8 cellular contexts compared by ENCODE assay signal in the genomic region with DNA sequence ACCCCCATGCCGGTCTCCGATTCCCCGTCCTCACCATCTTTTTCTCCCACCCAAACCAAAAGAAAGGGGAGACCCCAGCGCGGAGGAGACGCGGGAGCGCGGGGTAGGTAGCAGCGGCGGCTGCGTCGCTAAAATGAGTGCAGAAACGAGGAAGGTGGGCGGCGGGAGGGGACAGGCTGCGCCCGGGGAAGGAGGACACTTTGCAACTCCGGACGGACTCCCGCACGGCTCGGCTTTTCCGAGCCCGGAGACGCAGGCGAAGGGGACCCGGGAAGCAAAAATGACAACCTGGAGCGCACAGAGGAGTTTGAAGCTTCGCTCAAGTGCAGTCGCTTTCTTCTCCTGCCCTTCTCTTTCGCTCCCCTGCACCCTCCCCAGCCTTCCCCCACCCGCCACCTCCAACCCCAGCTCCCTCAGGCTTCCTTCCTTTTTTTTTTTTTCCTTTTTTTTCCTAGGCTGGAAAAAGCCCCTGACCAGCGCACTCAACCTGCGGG. TPM values are rescaled to one million over a fixed set of nuclear protein-coding genes. Genes with fewer than 3 reads are reported as not detected.
DNase-seq lines count a peak whose midpoint lies in the region; ATAC-seq and TF ChIP-seq lines count a peak whose summit lies in the region.

No MANE protein-coding gene starts in this region.

- H3K4me1 Mint-ChIP-seq in nephron progenitor cell: peaks cover 41% of the 10 kb centered on the region

- no peak for TF ChIP-seq CTCF in nephron progenitor cell (IDR thresholded peaks at IDR 0.05)
- no peak for TF ChIP-seq CTCF in vagina (IDR thresholded peaks at IDR 0.05)

- no peak for TF ChIP-seq POLR2A in erythroblast (IDR thresholded peaks at IDR 0.05; ENCODE audit: low read length)
- no peak for TF ChIP-seq POLR2A in vagina (IDR thresholded peaks at IDR 0.05)

- intact Hi-C loops in Right ventricle myocardium inferior (cut with DNase I): loop anchor here (1.0 to 5.0 kb wide), 4 partner anchors 150 to 743 kb away; no protein-coding TSS in a partner anchor
- intact Hi-C loops in cardiac septum (cut with DNase I): loop anchor here (10.0 kb wide), 1 partner anchor 736 kb away; no protein-coding TSS in a partner anchor
- intact Hi-C loops in vagina (cut with DNase I): no loop called here

- ATAC-seq in Right ventricle myocardium inferior: peak; percentile 4
- ATAC-seq in HG02852 (IDR thresholded peaks at IDR 0.05; ENCODE audit: unreplicated experiment): no peak

- no peak for DNase-seq in Right ventricle myocardium inferior (ENCODE audit: missing footprints)
- DNase-seq in cardiac septum (ENCODE audit: low spot score): no peak
- peak; percentile 82 for DNase-seq in activated CD8-positive, alpha-beta memory T cell treated with anti-CD3 and anti-CD28 coated beads for 24 hours
- DNase-seq in erythroblast (lab: John Stamatoyannopoulos, UW): peak; percentile 23 to 36
- peak; percentile 57 for DNase-seq in nephron progenitor cell
- peak in 1 of 2 donors; percentile 77 for DNase-seq in vagina (ENCODE audit: extremely low spot score in 2 of 2)
- DNase-seq in dedifferentiated amniotic fluid mesenchymal stem cell (ENCODE audit: extremely low spot score): no peak

- no peak overlapping the region for H3K27ac Mint-ChIP-seq in nephron progenitor cell

- H3K9me3 ChIP-seq in vagina: no peaks in the 10 kb centered on the region

- H3K9me3 Mint-ChIP-seq in nephron progenitor cell: no peaks in the 10 kb centered on the region

- H3K27me3 Mint-ChIP-seq in nephron progenitor cell (ENCODE audit: low read depth, poor library complexity): peaks cover 89% of the 10 kb centered on the region

- H3K4me3 Mint-ChIP-seq in nephron progenitor cell: peak overlapping the region; percentile 94

- H3K27ac ChIP-seq in vagina: peak overlapping the region; percentile 89

- peaks cover 44% of the 10 kb centered on the region for H3K4me1 ChIP-seq in vagina

- no peaks in the 10 kb centered on the region for H3K36me3 Mint-ChIP-seq in nephron progenitor cell (ENCODE audit: low read depth)

- no peaks in the 10 kb centered on the region for H3K27me3 ChIP-seq in vagina

- H3K4me3 ChIP-seq in vagina: peak overlapping the region; percentile 54 to 75

- H3K36me3 ChIP-seq in vagina: no peaks in the 10 kb centered on the region

RNA-seq across cellular contexts. Expression of gene SFMBT2, which starts 0.5 kb away (rescaled TPM):
- 9.6 TPM for total RNA-seq in Right ventricle myocardium inferior
- total RNA-seq in cardiac septum: 14.2 TPM
- 12.5 TPM for total RNA-seq in vagina

Comparison
In these comparisons a context has a peak if more than half of its experiments do, and no peak if none do; other contexts are left out.
1. DNase-seq: peak in activated CD8-positive, alpha-beta memory T cell treated with anti-CD3 and anti-CD28 coated beads for 24 hours (single experiment), erythroblast (2 of 2) and nephron progenitor cell (single experiment); none in Right ventricle myocardium inferior (single experiment), cardiac septum (single experiment) and dedifferentiated amniotic fluid mesenchymal stem cell (single experiment).